ENCODE assay signal across 8 cellular contexts in genomic region chr16:66660422-66661209, GRCh38. TPM values are rescaled to one million over a fixed set of nuclear protein-coding genes. Genes with fewer than 3 reads are reported as not detected.
DNase-seq lines count a peak whose midpoint lies in the region; ATAC-seq, FAIRE-seq and TF ChIP-seq lines count a peak whose summit lies in the region.

No MANE protein-coding gene starts in this region.

- no peaks in the 10 kb centered on the region for H3K9me3 ChIP-seq in astrocyte (ENCODE audit: insufficient read depth, low read depth, low read length)
- H3K9me3 ChIP-seq in right cardiac atrium (ENCODE audit: control insufficient read depth, low read length) = no peaks in the 10 kb centered on the region

- H3K4me3 Mint-ChIP-seq in astrocyte (ENCODE audit: unreplicated experiment) = peak overlapping the region; percentile 69

- no peaks in the 10 kb centered on the region for H3K36me3 Mint-ChIP-seq in astrocyte (ENCODE audit: low read depth, unreplicated experiment)

- TF ChIP-seq CTCF in astrocyte (IDR thresholded peaks at IDR 0.05; ENCODE audit: insufficient read depth, low read depth, low read length) = peak; percentile 11

- ATAC-seq in right cardiac atrium (peak; percentile 97 to 98), GM21360 (IDR thresholded peaks at IDR 0.05; ENCODE audit: unreplicated experiment) (no peak), HG02588 (IDR thresholded peaks at IDR 0.05; ENCODE audit: unreplicated experiment) (no peak), HG03095 (IDR thresholded peaks at IDR 0.05; ENCODE audit: unreplicated experiment) (no peak)

- H3K9ac ChIP-seq in astrocyte (ENCODE audit: low read length) = peak overlapping the region; percentile 35

- intact Hi-C loops in right cardiac atrium (cut with DNase I) = no loop called here

- no peak overlapping the region for H2AFZ ChIP-seq in astrocyte (ENCODE audit: low read depth, low read length)

- H3K4me2 ChIP-seq in astrocyte (ENCODE audit: low read length) = peak overlapping the region; percentile 33

- H3K27ac ChIP-seq in astrocyte (ENCODE audit: low read depth, low read length) (peak overlapping the region; percentile 39), right cardiac atrium (ENCODE audit: low read length) (peak overlapping the region; percentile 12)

- H3K36me3 ChIP-seq in astrocyte (ENCODE audit: insufficient read depth, low read length) = no peaks in the 10 kb centered on the region

- H3K27me3 Mint-ChIP-seq in astrocyte (ENCODE audit: low read depth, unreplicated experiment) = no peaks in the 10 kb centered on the region

- H3K4me3 ChIP-seq in astrocyte (ENCODE audit: insufficient read depth, low read depth, low read length) (no peak overlapping the region), right cardiac atrium (ENCODE audit: low read length) (no peak overlapping the region)

- 8% methylated on average over 9 of the region's 9 CpGs for WGBS in right cardiac atrium

- peak; percentile 45 for DNase-seq in CD1c-positive myeloid dendritic cell (ENCODE audit: extremely low spot score)
- DNase-seq in NCI-H1092 (lab: John Stamatoyannopoulos, UW) = peak; percentile 53
- DNase-seq in astrocyte (ENCODE audit: low read depth) = peak; percentile 88
- peak; percentile 67 to 83 (median 80) for DNase-seq in right cardiac atrium
- DNase-seq in renal cortical epithelial cell (ENCODE audit: low read depth) = peak; percentile 95

- H4K20me1 ChIP-seq in astrocyte (ENCODE audit: insufficient read depth, low read length) = peaks cover 4% of the 10 kb centered on the region

- peak overlapping the region; percentile 96 for H3K27ac Mint-ChIP-seq in astrocyte (ENCODE audit: unreplicated experiment)

- H3K4me1 Mint-ChIP-seq in astrocyte (ENCODE audit: low read depth, unreplicated experiment) = peaks cover 16% of the 10 kb centered on the region

- FAIRE-seq in astrocyte (lab: Jason Lieb, UNC) = peak; percentile 49

- H3K4me1 ChIP-seq in astrocyte (ENCODE audit: insufficient read depth, low read length) (peaks cover 23% of the 10 kb centered on the region), right cardiac atrium (ENCODE audit: control insufficient read depth, insufficient read depth, low read length) (peaks cover 4% of the 10 kb centered on the region)

- H3K27me3 ChIP-seq in astrocyte (ENCODE audit: insufficient read depth, low read length) = no peaks in the 10 kb centered on the region
- H3K27me3 ChIP-seq in right cardiac atrium (ENCODE audit: control insufficient read depth, insufficient read depth) = no peaks in the 10 kb centered on the region

- H3K79me2 ChIP-seq in astrocyte (ENCODE audit: insufficient read depth, low read length) = no peaks in the 10 kb centered on the region

- no peaks in the 10 kb centered on the region for H3K9me3 Mint-ChIP-seq in astrocyte (ENCODE audit: unreplicated experiment)

RNA-seq across cellular contexts. Expression of gene CMTM4, which starts 35.9 kb away (rescaled TPM):
- total RNA-seq in astrocyte = 20.2 and 20.9 TPM in 2 replicates
- total RNA-seq in right cardiac atrium = 10 to 100 TPM; 13.2 to 15.9 (median 14.6) TPM
- polyA plus RNA-seq in right cardiac atrium = 7.9 TPM
- total RNA-seq in renal cortical epithelial cell = 83.9 and 112 TPM in 2 replicates

RNA-seq across cellular contexts. Expression of gene CMTM3, which starts 56.1 kb away (rescaled TPM):
- total RNA-seq in astrocyte = 62.0 and 62.4 TPM in 2 replicates
- total RNA-seq in right cardiac atrium = 10 to 100 TPM; 10.3 to 17.4 (median 14.8) TPM
- polyA plus RNA-seq in right cardiac atrium = 12.6 TPM
- 11.6 and 22.2 TPM in 2 replicates for total RNA-seq in renal cortical epithelial cell

Comparison
In these comparisons a context has a peak if more than half of its experiments do, and no peak if none do; other contexts are left out.
1. DNase-seq: peak in every context shown above with its lines; median percentile 95 in renal cortical epithelial cell; 88 in astrocyte; 80 in right cardiac atrium; 53 in NCI-H1092; 45 in CD1c-positive myeloid dendritic cell.
2. ATAC-seq: peak in right cardiac atrium (2 of 2); none in GM21360 (single experiment), HG02588 (single experiment) and HG03095 (single experiment).